In the genomic region with DNA sequence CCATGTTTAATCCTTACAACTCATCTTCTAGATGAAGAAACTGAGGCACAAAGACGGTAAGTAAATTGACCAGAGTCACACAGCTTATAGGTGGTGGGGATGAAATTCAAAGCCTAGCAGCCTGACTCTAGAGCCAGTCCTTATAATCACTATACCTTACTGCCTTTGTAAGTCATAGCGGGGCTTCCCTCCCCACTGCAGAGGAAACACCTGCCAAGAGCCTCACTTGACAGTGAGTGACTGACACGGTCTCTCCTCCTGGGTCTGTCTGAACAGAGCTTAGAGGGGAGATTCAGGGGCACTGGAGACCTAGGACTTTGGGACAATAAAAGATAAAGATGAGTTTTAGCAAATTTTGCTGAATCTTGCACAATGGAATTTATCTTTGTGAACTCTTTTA, we compare ENCODE assay signal across 20 cellular contexts. TPM values are rescaled to one million over a fixed set of nuclear protein-coding genes. Genes with fewer than 3 reads are reported as not detected.
"Had no signal": no experiment of that assay in that cellular context is flagged by ENCODE, and none has a peak within 500 bp of the region (broad histone marks: within the 10 kb centered on the region; RNA-seq: fewer than 3 reads in every experiment).

No MANE protein-coding gene starts in this region.

- H3K36me3 ChIP-seq: cardiac muscle cell, esophagus squamous epithelium, lower lobe of right lung, right lobe of liver had no signal

- ATAC-seq: lower lobe of right lung, psoas muscle, right lobe of liver had no signal

- H3K9me3 ChIP-seq: lower lobe of right lung, right lobe of liver, testis had no signal

- H3K4me1 Mint-ChIP-seq: immature natural killer cell had no signal

- H3K27ac ChIP-seq: cardiac muscle cell, esophagus squamous epithelium, lower lobe of right lung, psoas muscle, right lobe of liver, testis had no signal

- H3K27me3 Mint-ChIP-seq: activated CD4-positive, alpha-beta memory T cell treated with anti-CD3 and anti-CD28 coated beads for 36 hours had no signal

- DNase-seq: activated CD4-positive, alpha-beta memory T cell treated with anti-CD3 and anti-CD28 coated beads for 36 hours; activated CD4-positive, CD25-positive, alpha-beta regulatory T cell treated with anti-CD3 and anti-CD28 coated beads, Interleukin-2, amount 50 U/mL, for 72 hours; activated CD8-positive, alpha-beta memory T cell treated with anti-CD3 and anti-CD28 coated beads, Interleukin-2, amount 50 U/mL, for 4 hours; esophagus squamous epithelium; foreskin fibroblast; glutamatergic neuron; immature natural killer cell; lower lobe of right lung; natural killer cell; nucleus accumbens; psoas muscle; right lobe of liver; stimulated activated CD4-positive, alpha-beta T cell treated with anti-CD3 and anti-CD28 coated beads, Interleukin-2, amount 100 ng/mL, for 24 hours; stimulated activated naive CD4-positive, alpha-beta T cell treated with Interleukin-2 at 50 U/mL for 16 hours; testis had no signal

- H3K4me3 Mint-ChIP-seq: activated CD4-positive, alpha-beta memory T cell treated with anti-CD3 and anti-CD28 coated beads for 36 hours; immature natural killer cell; natural killer cell; T-helper 2 cell treated with Interferon-gamma antibody and Interleukin-4, amounts not matched to agents 5 μg/mL and 100 μg/mL, for 36 hours had no signal

- H3K9me3 Mint-ChIP-seq: immature natural killer cell, natural killer cell had no signal

- H3K36me3 Mint-ChIP-seq: immature natural killer cell, natural killer cell had no signal

- H3K27ac Mint-ChIP-seq: activated CD4-positive, alpha-beta memory T cell treated with anti-CD3 and anti-CD28 coated beads for 36 hours; activated T-helper 2 cell treated with anti-CD3 and anti-CD28 coated beads, Interferon-gamma antibody, Interleukin-2, Interleukin-4, amounts not matched to agents 10 μg/mL and 5 μg/mL and 100 μg/mL, durations not matched to agents 14 hours and 24 hours and 36 hours; immature natural killer cell; natural killer cell; T-helper 2 cell treated with Interferon-gamma antibody and Interleukin-4, amounts not matched to agents 5 μg/mL and 100 μg/mL, for 36 hours had no signal

- H3K4me3 ChIP-seq: cardiac muscle cell, esophagus squamous epithelium, lower lobe of right lung, psoas muscle, right lobe of liver, testis had no signal

- H3K4me1 ChIP-seq: esophagus squamous epithelium, lower lobe of right lung, psoas muscle, right lobe of liver, testis had no signal

- H3K27me3 ChIP-seq: cardiac muscle cell, right lobe of liver, testis had no signal

RNA-seq across cellular contexts. Expression of a gene that starts 12.8 kb away (rescaled TPM):
- total RNA-seq: activated CD4-positive, alpha-beta memory T cell treated with anti-CD3 and anti-CD28 coated beads for 36 hours; activated T-helper 2 cell treated with anti-CD3 and anti-CD28 coated beads, Interferon-gamma antibody, Interleukin-2, Interleukin-4, amounts not matched to agents 10 μg/mL and 5 μg/mL and 100 μg/mL, durations not matched to agents 14 hours and 24 hours and 36 hours; astrocyte; cardiac muscle cell; esophagus squamous epithelium; lower lobe of right lung; natural killer cell; psoas muscle; right lobe of liver; ureter had no signal
- polyA plus RNA-seq: cardiac muscle cell, immature natural killer cell, psoas muscle had no signal

RNA-seq across cellular contexts. Expression of a gene that starts 16.1 kb away (rescaled TPM):
- total RNA-seq: activated CD4-positive, alpha-beta memory T cell treated with anti-CD3 and anti-CD28 coated beads for 36 hours; activated T-helper 2 cell treated with anti-CD3 and anti-CD28 coated beads, Interferon-gamma antibody, Interleukin-2, Interleukin-4, amounts not matched to agents 10 μg/mL and 5 μg/mL and 100 μg/mL, durations not matched to agents 14 hours and 24 hours and 36 hours; astrocyte; cardiac muscle cell; natural killer cell; psoas muscle; ureter had no signal
- polyA plus RNA-seq: cardiac muscle cell, immature natural killer cell, psoas muscle had no signal

RNA-seq across cellular contexts. Expression of a gene that starts 40.1 kb away (rescaled TPM):
- total RNA-seq: activated CD4-positive, alpha-beta memory T cell treated with anti-CD3 and anti-CD28 coated beads for 36 hours; activated T-helper 2 cell treated with anti-CD3 and anti-CD28 coated beads, Interferon-gamma antibody, Interleukin-2, Interleukin-4, amounts not matched to agents 10 μg/mL and 5 μg/mL and 100 μg/mL, durations not matched to agents 14 hours and 24 hours and 36 hours; astrocyte; cardiac muscle cell; esophagus squamous epithelium; lower lobe of right lung; natural killer cell; psoas muscle; right lobe of liver; ureter had no signal
- polyA plus RNA-seq: cardiac muscle cell, immature natural killer cell, psoas muscle had no signal
